16 cellular contexts compared by ENCODE assay signal in genomic region chr2:68200157-68200787, GRCh38. TPM values are rescaled to one million over a fixed set of nuclear protein-coding genes. Genes with fewer than 3 reads are reported as not detected.
DNase-seq lines count a peak whose midpoint lies in the region; TF ChIP-seq lines count a peak whose summit lies in the region.
"Had no signal": no experiment of that assay in that cellular context is flagged by ENCODE, and none has a peak within 500 bp of the region (broad histone marks: within the 10 kb centered on the region; RNA-seq: fewer than 3 reads in every experiment).

No MANE protein-coding gene starts in this region.

- H3K9me3 ChIP-seq in Karpas-422 (ENCODE audit: low read length) (no peaks in the 10 kb centered on the region), neutrophil (no peaks in the 10 kb centered on the region)
- H3K9me3 ChIP-seq: breast epithelium had no signal

- H3K27ac Mint-ChIP-seq in activated CD4-positive, alpha-beta memory T cell treated with anti-CD3 and anti-CD28 coated beads for 36 hours = peak overlapping the region; percentile 21
- H3K27ac Mint-ChIP-seq in activated CD4-positive, alpha-beta memory T cell treated with anti-CD3 and anti-CD28 coated beads, Interleukin-2, amount 10 ng/mL, durations not matched to agents 7 days and 5 days = no peak overlapping the region

- H3K36me3 ChIP-seq in Karpas-422 (ENCODE audit: insufficient read depth, low read length) (0 out of 2 replicates have a peak, but pooled peaks cover 3% of the 10 kb centered on the region), neutrophil (peaks cover 1% of the 10 kb centered on the region), H7 (replicated peaks; ENCODE audit: control insufficient read depth, insufficient read depth, low read length) (no peaks in the 10 kb centered on the region)
- H3K36me3 ChIP-seq: breast epithelium had no signal

- no peaks in the 10 kb centered on the region for H3K27me3 ChIP-seq in Karpas-422 (ENCODE audit: low read length)
- no peaks in the 10 kb centered on the region for H3K27me3 ChIP-seq in neutrophil
- no peaks in the 10 kb centered on the region for H3K27me3 ChIP-seq in H7 (ENCODE audit: control insufficient read depth, insufficient read depth, low read length)
- H3K27me3 ChIP-seq: breast epithelium had no signal

- H4K20me1 ChIP-seq in Karpas-422 (ENCODE audit: insufficient read depth, low read depth, low read length) = no peaks in the 10 kb centered on the region

- CTCF ChIA-PET in activated CD4-positive, alpha-beta memory T cell treated with anti-CD3 and anti-CD28 coated beads for 36 hours (lab: Charles Lee) = interaction anchor here (0.7 to 1.1 kb wide), 2 partner anchors 14 to 30 kb away, joined by 3 read pairs; no protein-coding TSS in a partner anchor
- CTCF ChIA-PET in activated CD4-positive, alpha-beta memory T cell treated with anti-CD3 and anti-CD28 coated beads, Interleukin-2, amount 10 ng/mL, durations not matched to agents 7 days and 5 days (lab: Charles Lee) = interaction anchor here (1.0 kb wide), 1 partner anchor 15 kb away, joined by 5 read pairs; no protein-coding TSS in a partner anchor

- no peak overlapping the region for H3K9ac ChIP-seq in Karpas-422 (ENCODE audit: low read length)
- H3K9ac ChIP-seq: parathyroid adenoma had no signal

- H3K4me3 ChIP-seq in Karpas-422 (ENCODE audit: low read length) (no peak overlapping the region), neutrophil (ENCODE audit: low read depth in 1 of 2, low read length in 1 of 2) (no peak overlapping the region), H7 (ENCODE audit: insufficient read depth, low read depth, low read length) (no peak overlapping the region)
- H3K4me3 ChIP-seq: breast epithelium, PC-9, skin epidermis had no signal

- H3K27ac ChIP-seq in Karpas-422 (ENCODE audit: low read length) = peak overlapping the region; percentile 11
- peak overlapping the region; percentile 74 for H3K27ac ChIP-seq in neutrophil
- H3K27ac ChIP-seq: breast epithelium, parathyroid adenoma, PC-9, skin epidermis had no signal

- no peak for TF ChIP-seq CTCF in neutrophil (IDR thresholded peaks at IDR 0.05)

- intact Hi-C loops in activated CD4-positive, alpha-beta memory T cell treated with anti-CD3 and anti-CD28 coated beads for 36 hours (cut with micrococcal nuclease) = loop anchor here (5.0 kb wide), 2 partner anchors 37 to 242 kb away; no protein-coding TSS in a partner anchor

- no peak overlapping the region for H2AFZ ChIP-seq in Karpas-422 (ENCODE audit: low read length)
- H2AFZ ChIP-seq: parathyroid adenoma, PC-9 had no signal

- no peak overlapping the region for H3K4me2 ChIP-seq in Karpas-422 (ENCODE audit: low read depth, low read length, poor library complexity, severe bottlenecking)
- H3K4me2 ChIP-seq: PC-9 had no signal

- no peak overlapping the region for H3K4me3 Mint-ChIP-seq in activated CD4-positive, alpha-beta memory T cell treated with anti-CD3 and anti-CD28 coated beads for 36 hours
- H3K4me3 Mint-ChIP-seq in activated CD4-positive, alpha-beta memory T cell treated with anti-CD3 and anti-CD28 coated beads, Interleukin-2, amount 10 ng/mL, durations not matched to agents 7 days and 5 days = no peak overlapping the region
- H3K4me3 Mint-ChIP-seq: activated naive CD4-positive, alpha-beta T cell treated with anti-CD3 and anti-CD28 coated beads, Interleukin-2, amount 50 U/mL, for 24 hours had no signal

- POLR2A ChIA-PET in activated CD4-positive, alpha-beta memory T cell treated with anti-CD3 and anti-CD28 coated beads for 36 hours (lab: Charles Lee) = interaction anchor here (0.7 kb wide), 1 partner anchor 537 kb away, joined by 3 read pairs; no protein-coding TSS in a partner anchor
- POLR2A ChIA-PET in activated CD4-positive, alpha-beta memory T cell treated with anti-CD3 and anti-CD28 coated beads, Interleukin-2, amount 10 ng/mL, durations not matched to agents 7 days and 5 days (lab: Charles Lee) = no interaction called here

- no peaks in the 10 kb centered on the region for H3K27me3 Mint-ChIP-seq in activated CD4-positive, alpha-beta memory T cell treated with anti-CD3 and anti-CD28 coated beads for 36 hours
- H3K27me3 Mint-ChIP-seq in activated CD4-positive, alpha-beta memory T cell treated with anti-CD3 and anti-CD28 coated beads, Interleukin-2, amount 10 ng/mL, durations not matched to agents 7 days and 5 days = no peaks in the 10 kb centered on the region
- H3K27me3 Mint-ChIP-seq: activated naive CD4-positive, alpha-beta T cell treated with anti-CD3 and anti-CD28 coated beads, Interleukin-2, amount 50 U/mL, for 24 hours had no signal

- H3K36me3 Mint-ChIP-seq in activated CD4-positive, alpha-beta memory T cell treated with anti-CD3 and anti-CD28 coated beads for 36 hours = peaks cover 2% of the 10 kb centered on the region
- H3K36me3 Mint-ChIP-seq in activated CD4-positive, alpha-beta memory T cell treated with anti-CD3 and anti-CD28 coated beads, Interleukin-2, amount 10 ng/mL, durations not matched to agents 7 days and 5 days (ENCODE audit: low read depth) = peaks cover 8% of the 10 kb centered on the region

- no peaks in the 10 kb centered on the region for H3K9me3 Mint-ChIP-seq in activated CD4-positive, alpha-beta memory T cell treated with anti-CD3 and anti-CD28 coated beads for 36 hours
- no peaks in the 10 kb centered on the region for H3K9me3 Mint-ChIP-seq in activated CD4-positive, alpha-beta memory T cell treated with anti-CD3 and anti-CD28 coated beads, Interleukin-2, amount 10 ng/mL, durations not matched to agents 7 days and 5 days
- H3K9me3 Mint-ChIP-seq: activated naive CD4-positive, alpha-beta T cell treated with anti-CD3 and anti-CD28 coated beads, Interleukin-2, amount 50 U/mL, for 24 hours had no signal

- H3K4me1 Mint-ChIP-seq in activated CD4-positive, alpha-beta memory T cell treated with anti-CD3 and anti-CD28 coated beads for 36 hours (ENCODE audit: low read depth) = peaks cover 62% of the 10 kb centered on the region
- H3K4me1 Mint-ChIP-seq in activated CD4-positive, alpha-beta memory T cell treated with anti-CD3 and anti-CD28 coated beads, Interleukin-2, amount 10 ng/mL, durations not matched to agents 7 days and 5 days = peaks cover 53% of the 10 kb centered on the region

- DNase-seq in activated CD4-positive, alpha-beta memory T cell treated with anti-CD3 and anti-CD28 coated beads for 36 hours = no peak
- DNase-seq in activated CD4-positive, alpha-beta memory T cell treated with anti-CD3 and anti-CD28 coated beads, Interleukin-2, amount 10 ng/mL, durations not matched to agents 7 days and 5 days = no peak
- DNase-seq in Karpas-422 (no peak), amniotic epithelial cell (ENCODE audit: low read depth) (peak; percentile 45), NCI-H510A treated with DMSO at 0.1 percent for 48 hours (lab: John Stamatoyannopoulos, UW) (no peak), G401 (ENCODE audit: low spot score) (no peak), H7 (no peak)
- DNase-seq: EL, left colon, NCI-H1694 treated with DMSO at 0.1 percent for 48 hours, PC-9 had no signal

- peaks cover 95% of the 10 kb centered on the region for H3K79me2 ChIP-seq in Karpas-422 (ENCODE audit: low read length)

- no peaks in the 10 kb centered on the region for H3K9me2 ChIP-seq in Karpas-422 (replicated peaks; ENCODE audit: insufficient read depth, low read length)

- in situ Hi-C loops in G401 (cut with HindIII; ENCODE audit: low sequenced_read_pairs) = no loop called here

- H3K4me1 ChIP-seq in Karpas-422 (ENCODE audit: low read length) (peaks cover 62% of the 10 kb centered on the region), neutrophil (ENCODE audit: control insufficient read depth in 1 of 2, insufficient read depth in 1 of 2, low read depth in 1 of 2, low read length in 1 of 2) (peaks cover 21 to 36% of the 10 kb centered on the region in 2 experiments)
- H3K4me1 ChIP-seq: parathyroid adenoma had no signal

RNA-seq across cellular contexts. Expression of gene PNO1, which starts 42.6 kb away (rescaled TPM):
- total RNA-seq in activated CD4-positive, alpha-beta memory T cell treated with anti-CD3 and anti-CD28 coated beads for 36 hours = 10 to 100 TPM; 16.3 to 16.4 TPM
- 1 to 10 TPM; 8.0 to 8.5 TPM for total RNA-seq in activated CD4-positive, alpha-beta memory T cell treated with anti-CD3 and anti-CD28 coated beads, Interleukin-2, amount 10 ng/mL, durations not matched to agents 7 days and 5 days
- 28.3 and 52.2 TPM in 2 replicates for total RNA-seq in Karpas-422 (2014; rRNA removed; shearing (Covaris generic); ENCODE audit: low replicate concordance)
- 34.1 and 42.1 TPM in 2 replicates for total RNA-seq in G401 (2014; rRNA removed; shearing (Covaris generic))
- 24.5 and 27.6 TPM in 2 replicates for total RNA-seq in H7 (2014; rRNA removed; shearing (Covaris generic))

RNA-seq across cellular contexts. Expression of gene PPP3R1, which starts 52.1 kb away (rescaled TPM):
- 10 to 100 TPM; 76.2 to 76.6 TPM for total RNA-seq in activated CD4-positive, alpha-beta memory T cell treated with anti-CD3 and anti-CD28 coated beads for 36 hours
- total RNA-seq in activated CD4-positive, alpha-beta memory T cell treated with anti-CD3 and anti-CD28 coated beads, Interleukin-2, amount 10 ng/mL, durations not matched to agents 7 days and 5 days = 10 to 100 TPM; 80.0 to 92.9 TPM
- total RNA-seq in Karpas-422 (2014; rRNA removed; shearing (Covaris generic); ENCODE audit: low replicate concordance) = 24.1 and 55.9 TPM in 2 replicates
- total RNA-seq in G401 (2014; rRNA removed; shearing (Covaris generic)) = 36.6 and 41.7 TPM in 2 replicates
- total RNA-seq in H7 (2014; rRNA removed; shearing (Covaris generic)) = 20.1 and 24.1 TPM in 2 replicates
